ENCODE assay signal across 15 cellular contexts in genomic region chr21:15140321-15141019, GRCh38.
DNase-seq lines count a peak whose midpoint lies in the region; ATAC-seq and TF ChIP-seq lines count a peak whose summit lies in the region.
"Had no signal": no experiment of that assay in that cellular context is flagged by ENCODE, and none has a peak within 500 bp of the region (broad histone marks: within the 10 kb centered on the region; RNA-seq: fewer than 3 reads in every experiment).

No MANE protein-coding gene starts in this region.

- H3K9me3 Mint-ChIP-seq in neural progenitor cell: no peaks in the 10 kb centered on the region
- H3K9me3 Mint-ChIP-seq: activated CD4-positive, alpha-beta T cell treated with anti-CD3 and anti-CD28 coated beads, Interleukin-2, amount 10 ng/mL, durations not matched to agents 7 days and 5 days; memory B cell had no signal

- peaks cover 36% of the 10 kb centered on the region for H3K4me1 Mint-ChIP-seq in neural progenitor cell
- H3K4me1 Mint-ChIP-seq: activated CD4-positive, alpha-beta T cell treated with anti-CD3 and anti-CD28 coated beads, Interleukin-2, amount 10 ng/mL, durations not matched to agents 7 days and 5 days; memory B cell had no signal

- no peaks in the 10 kb centered on the region for H3K9me3 ChIP-seq in neural progenitor cell (ENCODE audit: low read depth)
- H3K9me3 ChIP-seq: uterus had no signal

- peak overlapping the region; percentile 39 for H3K4me3 Mint-ChIP-seq in neural progenitor cell
- H3K4me3 Mint-ChIP-seq: activated CD4-positive, alpha-beta T cell treated with anti-CD3 and anti-CD28 coated beads, Interleukin-2, amount 10 ng/mL, durations not matched to agents 7 days and 5 days; memory B cell had no signal

- H3K4me2 ChIP-seq in neural progenitor cell: no peak overlapping the region

- H3K4me3 ChIP-seq in neural progenitor cell: no peak overlapping the region
- H3K4me3 ChIP-seq: skin epidermis, uterus had no signal

- H3K36me3 Mint-ChIP-seq in neural progenitor cell: no peaks in the 10 kb centered on the region
- H3K36me3 Mint-ChIP-seq: memory B cell had no signal

- peak; percentile 42 for DNase-seq in D341Med (ENCODE audit: low spot score)
- DNase-seq in NCI-H69 (lab: John Stamatoyannopoulos, UW): peak; percentile 81
- peak; percentile 44 for DNase-seq in foreskin melanocyte
- no peak for DNase-seq in neural progenitor cell (ENCODE audit: low spot score)
- no peak for DNase-seq in ecto neural progenitor cell (ENCODE audit: low spot score)
- no peak for DNase-seq in GDM1 (lab: John Stamatoyannopoulos, UW)
- DNase-seq: activated CD4-positive, alpha-beta T cell treated with anti-CD3 and anti-CD28 coated beads, Interleukin-2, amount 10 ng/mL, durations not matched to agents 7 days and 5 days; activated gamma-delta T cell; foreskin fibroblast; NCI-H748 treated with DMSO at 0.1 percent for 48 hours; uterus had no signal

- no peak for TF ChIP-seq CTCF in neural progenitor cell (IDR thresholded peaks at IDR 0.05)

- H2AFZ ChIP-seq in neural progenitor cell (replicated peaks): no peak overlapping the region

- H3K79me2 ChIP-seq in neural progenitor cell (ENCODE audit: low read depth): no peaks in the 10 kb centered on the region

- H3K36me3 ChIP-seq in neural progenitor cell: no peaks in the 10 kb centered on the region
- H3K36me3 ChIP-seq: uterus had no signal

- H3F3A ChIP-seq in neural progenitor cell (ENCODE audit: low read depth): no peaks in the 10 kb centered on the region

- no peaks in the 10 kb centered on the region for H3K27me3 Mint-ChIP-seq in neural progenitor cell (ENCODE audit: insufficient read depth, low read depth)

- H3K4me1 ChIP-seq in neural progenitor cell: peaks cover 23% of the 10 kb centered on the region
- H3K4me1 ChIP-seq: uterus had no signal

- ATAC-seq in GM18502 (IDR thresholded peaks at IDR 0.05; ENCODE audit: poor library complexity, unreplicated experiment) (no peak), GM18498 (IDR thresholded peaks at IDR 0.05; ENCODE audit: unreplicated experiment) (no peak)

- H4K20me1 ChIP-seq in neural progenitor cell (ENCODE audit: low read depth): no peaks in the 10 kb centered on the region

- H3K27me3 ChIP-seq in neural progenitor cell: no peaks in the 10 kb centered on the region
- H3K27me3 ChIP-seq: uterus had no signal

- H3K27ac Mint-ChIP-seq in neural progenitor cell: no peak overlapping the region
- H3K27ac Mint-ChIP-seq: activated CD4-positive, alpha-beta T cell treated with anti-CD3 and anti-CD28 coated beads, Interleukin-2, amount 10 ng/mL, durations not matched to agents 7 days and 5 days; memory B cell had no signal

- H3K9ac ChIP-seq in neural progenitor cell: no peak overlapping the region

- H3K27ac ChIP-seq in neural progenitor cell: no peak overlapping the region
- H3K27ac ChIP-seq: skin epidermis, uterus had no signal

Comparison
In these comparisons a context has a peak if more than half of its experiments do, and no peak if none do; other contexts are left out.
1. DNase-seq: peak in D341Med (single experiment), NCI-H69 (single experiment) and foreskin melanocyte (single experiment); none in neural progenitor cell (single experiment), ecto neural progenitor cell (single experiment) and GDM1 (single experiment).